ENCODE assay signal across 1 cellular context in the genomic region with DNA sequence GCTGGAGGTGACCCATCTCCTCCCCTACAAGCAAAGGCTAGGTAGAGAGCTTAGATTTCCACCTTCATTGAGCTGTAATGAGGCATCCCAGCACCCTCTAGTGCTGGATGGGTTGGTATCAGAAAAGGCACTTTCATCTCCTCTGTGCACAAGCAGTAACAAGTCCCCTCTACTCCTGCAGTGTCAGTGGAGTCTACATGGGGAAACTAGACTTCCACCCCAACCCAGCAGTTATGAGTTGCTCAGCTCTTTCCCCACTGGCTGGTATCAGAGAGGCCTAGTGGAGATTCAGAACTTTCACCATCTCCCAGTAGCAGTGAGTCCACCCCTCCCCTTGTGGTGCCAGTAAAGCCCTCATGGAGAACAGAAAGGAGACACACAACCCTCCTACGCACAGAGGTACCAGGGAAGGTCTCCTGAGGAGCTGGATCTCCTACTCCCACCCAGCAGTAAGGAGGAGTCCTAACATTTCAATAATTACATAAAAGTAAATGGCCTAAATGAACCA.
TF ChIP-seq lines count a peak whose summit lies in the region.

No MANE protein-coding gene starts in this region.

TF ChIP-seq in HCT116, 20 proteins besides CTCF, POLR2A, EP300 and RAD21 (continued from another document):
- TF ChIP-seq REST (IDR thresholded peaks at IDR 0.05; ENCODE audit: low read depth) = no peak
- no peak for TF ChIP-seq JUND (IDR thresholded peaks at IDR 0.05)
- TF ChIP-seq SRF (IDR thresholded peaks at IDR 0.05; ENCODE audit: low read depth) = no peak
- no peak for TF ChIP-seq YY1 (IDR thresholded peaks at IDR 0.05; ENCODE audit: extremely low read depth, insufficient replicate concordance, low read depth, low read length)
- TF ChIP-seq EZH2phosphoT487 (IDR thresholded peaks at IDR 0.05; ENCODE audit: borderline replicate concordance) = no peak
